In genomic region chr7:44284216-44284615, GRCh38 we compare ENCODE assay signal across 14 cellular contexts. TPM values are rescaled to one million over a fixed set of nuclear protein-coding genes. Genes with fewer than 3 reads are reported as not detected.
DNase-seq lines count a peak whose midpoint lies in the region; ATAC-seq lines count a peak whose summit lies in the region.
"Had no signal": no experiment of that assay in that cellular context is flagged by ENCODE, and none has a peak within 500 bp of the region (broad histone marks: within the 10 kb centered on the region; RNA-seq: fewer than 3 reads in every experiment).

No MANE protein-coding gene starts in this region.

- no peaks in the 10 kb centered on the region for H3F3A ChIP-seq in GM23248 (ENCODE audit: insufficient read depth)

- no peaks in the 10 kb centered on the region for H3K36me3 ChIP-seq in GM23248 (ENCODE audit: low read depth)

- in situ Hi-C loops in GM23248 (cut with MboI) (no loop called here), KBM-7 (cut with MboI; ENCODE audit: low pct_unique_long_range_greater_than_20kb, low sequenced_read_pairs) (no loop called here)

- ATAC-seq in Right ventricle myocardium superior (ENCODE audit: poor library complexity), result no peak
- no peak for ATAC-seq in GM19324 (IDR thresholded peaks at IDR 0.05; ENCODE audit: low FRiP score, unreplicated experiment)
- ATAC-seq: activated CD8-positive, alpha-beta T cell treated with anti-CD3 and anti-CD28 coated beads for 36 hours; naive thymus-derived CD4-positive, alpha-beta T cell had no signal

- H3K9me2 ChIP-seq in GM23248 (ENCODE audit: insufficient read depth), result no peaks in the 10 kb centered on the region

- H3K9ac ChIP-seq in GM23248, result no peak overlapping the region

- no peaks in the 10 kb centered on the region for H3K27me3 ChIP-seq in GM23248 (replicated peaks; ENCODE audit: insufficient read depth)

- no peak overlapping the region for H3K4me3 ChIP-seq in GM23248

- no peaks in the 10 kb centered on the region for H4K20me1 ChIP-seq in GM23248 (ENCODE audit: insufficient read depth)

- H3K9me3 ChIP-seq in GM23248 (ENCODE audit: low read depth), result no peaks in the 10 kb centered on the region

- H2AFZ ChIP-seq in GM23248, result no peak overlapping the region

- H3K79me2 ChIP-seq in GM23248 (ENCODE audit: insufficient read depth), result no peaks in the 10 kb centered on the region

- no peak overlapping the region for H3K4me2 ChIP-seq in GM23248 (ENCODE audit: unreplicated experiment)

- DNase-seq in EL (peak; percentile 20), NCI-H524 (lab: John Stamatoyannopoulos, UW) (peak; percentile 92 to 96), Right ventricle myocardium superior (peak; percentile 38), retina (peak; percentile 63), GM23248 (no peak), KBM-7 (no peak), 8988T (no peak)
- DNase-seq: activated CD8-positive, alpha-beta T cell treated with anti-CD3 and anti-CD28 coated beads for 36 hours; Karpas-422; NCI-H526; stimulated activated CD4-positive, alpha-beta T cell treated with anti-CD3 and anti-CD28 coated beads, Interleukin-4, amount 100 ng/mL, for 24 hours had no signal

- H3K27ac ChIP-seq in GM23248, result no peak overlapping the region
- H3K27ac ChIP-seq: epithelial cell of prostate had no signal

- no peaks in the 10 kb centered on the region for H3K4me1 ChIP-seq in GM23248 (ENCODE audit: insufficient read depth)

- intact Hi-C loops in Right ventricle myocardium superior (cut with DNase I), result no loop called here

- whole genome bisulfite sequencing in GM23248 (ENCODE audit: low coverage in 1 of 2, low lambda C conversion rate in 2 of 2, missing lambda C conversion rate in 2 of 2), 2 experiments, result 86 to 88% methylated on average over 12 to 13 of the region's 13 CpGs

RNA-seq across cellular contexts. Expression of gene CAMK2B, which starts 41.2 kb away (rescaled TPM):
- 87.2 TPM for total RNA-seq in Right ventricle myocardium superior
- 2.5 and 9.1 TPM in 2 replicates for total RNA-seq in GM23248 (2014; rRNA removed; shearing (Covaris generic))
- 0.78 and 0.79 TPM in 2 replicates for polyA plus RNA-seq in GM23248 (2016; fragmentation: Nextera tagmentation; extraction: Ambion mirVana)
- polyA plus RNA-seq: naive thymus-derived CD4-positive, alpha-beta T cell had no signal

Comparison
In these comparisons a context has a peak if more than half of its experiments do, and no peak if none do; other contexts are left out.
1. DNase-seq: peak in EL (single experiment), NCI-H524 (2 of 2), Right ventricle myocardium superior (single experiment) and retina (single experiment); none in GM23248 (single experiment), KBM-7 (single experiment) and 8988T (single experiment).